ENCODE assay signal across 1 cellular context in the genomic region with DNA sequence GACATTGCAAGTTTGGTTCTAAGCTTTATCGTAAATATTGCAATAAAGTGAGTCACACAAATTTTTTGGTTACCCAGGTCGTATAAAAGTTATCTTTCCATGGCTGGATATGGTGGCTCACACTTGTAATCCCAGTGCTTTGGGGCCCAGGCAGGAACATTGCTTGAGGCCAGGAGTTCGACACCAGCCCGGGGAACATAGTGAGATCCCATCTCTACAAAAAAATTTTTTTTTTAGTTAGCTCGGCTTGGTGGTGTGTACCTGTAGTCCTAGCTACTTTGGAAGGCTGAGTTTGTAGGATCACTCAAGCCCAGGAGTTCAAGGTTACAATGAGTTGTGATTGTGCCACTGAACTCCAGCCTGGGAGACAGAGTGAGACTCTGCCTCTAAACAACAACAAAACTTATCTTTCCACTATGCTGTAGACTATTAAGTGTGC.
A peak's percentile ranks its signal among the peaks of the same experiment; 100 is the strongest.
TF ChIP-seq lines count a peak whose summit lies in the region.

No MANE protein-coding gene starts in this region.

TF ChIP-seq in HepG2, 621 proteins besides CTCF, POLR2A, EP300 and RAD21 (continued from another document and continues in another):
- TF ChIP-seq ARID5B (CRISPR knock-in tag; IDR thresholded peaks at IDR 0.05) (peak; percentile 74), ZMAT3 (CRISPR knock-in tag; conservative IDR thresholded peaks at IDR 0.05) (0 out of 2 replicates have a peak, but pooled peaks have one; percentile 25), HNRNPL (IDR thresholded peaks at IDR 0.05; ENCODE audit: low read depth, low read length) (no peak), CCAR2 (optimal IDR thresholded peaks at IDR 0.05; ENCODE audit: low read depth, low read length) (no peak), TBX2 (CRISPR knock-in tag; IDR thresholded peaks at IDR 0.05; ENCODE audit: borderline replicate concordance) (no peak), MAFG (CRISPR knock-in tag; IDR thresholded peaks at IDR 0.05) (no peak), SMAD1 (CRISPR knock-in tag; IDR thresholded peaks at IDR 0.05; ENCODE audit: borderline replicate concordance, low read depth) (no peak), ZNF530 (CRISPR knock-in tag; IDR thresholded peaks at IDR 0.05; ENCODE audit: low read depth) (no peak), CERS6 (CRISPR knock-in tag; IDR thresholded peaks at IDR 0.05) (no peak), ZNF660 (CRISPR knock-in tag; IDR thresholded peaks at IDR 0.05; ENCODE audit: borderline replicate concordance, low read depth) (no peak), ZBTB40 (IDR thresholded peaks at IDR 0.05) (no peak), ZBTB40 (CRISPR knock-in tag; IDR thresholded peaks at IDR 0.05) (no peak), THYN1 (CRISPR knock-in tag; IDR thresholded peaks at IDR 0.05; ENCODE audit: borderline replicate concordance, low read depth) (no peak), NFYC (CRISPR knock-in tag; IDR thresholded peaks at IDR 0.05) (no peak), ZNF776 (CRISPR knock-in tag; IDR thresholded peaks at IDR 0.05) (no peak), ARID4A (CRISPR knock-in tag; IDR thresholded peaks at IDR 0.05; ENCODE audit: borderline replicate concordance) (no peak), MEIS1 (CRISPR knock-in tag; IDR thresholded peaks at IDR 0.05; ENCODE audit: borderline replicate concordance) (no peak; the same call in 1 of the 2 replicates), ZNF33B (CRISPR knock-in tag; IDR thresholded peaks at IDR 0.05) (no peak), TRIM24 (CRISPR knock-in tag; IDR thresholded peaks at IDR 0.05) (no peak), ZBTB20 (CRISPR knock-in tag; IDR thresholded peaks at IDR 0.05; ENCODE audit: borderline replicate concordance, low read depth) (no peak), FOXK1 (CRISPR knock-in tag; IDR thresholded peaks at IDR 0.05; ENCODE audit: borderline replicate concordance, low read depth) (no peak), ATAD3A (CRISPR knock-in tag; IDR thresholded peaks at IDR 0.05) (no peak), MTA3 (CRISPR knock-in tag; IDR thresholded peaks at IDR 0.05) (no peak), HMG20B (CRISPR knock-in tag; conservative IDR thresholded peaks at IDR 0.05) (no peak), ZBTB37 (CRISPR knock-in tag; IDR thresholded peaks at IDR 0.05) (no peak; the same call in 1 of the 2 replicates), ZFX (CRISPR knock-in tag; IDR thresholded peaks at IDR 0.05; ENCODE audit: low read depth) (no peak)
- TF ChIP-seq, protein P1, sequence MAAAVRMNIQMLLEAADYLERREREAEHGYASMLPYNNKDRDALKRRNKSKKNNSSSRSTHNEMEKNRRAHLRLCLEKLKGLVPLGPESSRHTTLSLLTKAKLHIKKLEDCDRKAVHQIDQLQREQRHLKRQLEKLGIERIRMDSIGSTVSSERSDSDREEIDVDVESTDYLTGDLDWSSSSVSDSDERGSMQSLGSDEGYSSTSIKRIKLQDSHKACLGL (CRISPR knock-in tag; IDR thresholded peaks at IDR 0.05): no peak
- TF ChIP-seq, protein P2, sequence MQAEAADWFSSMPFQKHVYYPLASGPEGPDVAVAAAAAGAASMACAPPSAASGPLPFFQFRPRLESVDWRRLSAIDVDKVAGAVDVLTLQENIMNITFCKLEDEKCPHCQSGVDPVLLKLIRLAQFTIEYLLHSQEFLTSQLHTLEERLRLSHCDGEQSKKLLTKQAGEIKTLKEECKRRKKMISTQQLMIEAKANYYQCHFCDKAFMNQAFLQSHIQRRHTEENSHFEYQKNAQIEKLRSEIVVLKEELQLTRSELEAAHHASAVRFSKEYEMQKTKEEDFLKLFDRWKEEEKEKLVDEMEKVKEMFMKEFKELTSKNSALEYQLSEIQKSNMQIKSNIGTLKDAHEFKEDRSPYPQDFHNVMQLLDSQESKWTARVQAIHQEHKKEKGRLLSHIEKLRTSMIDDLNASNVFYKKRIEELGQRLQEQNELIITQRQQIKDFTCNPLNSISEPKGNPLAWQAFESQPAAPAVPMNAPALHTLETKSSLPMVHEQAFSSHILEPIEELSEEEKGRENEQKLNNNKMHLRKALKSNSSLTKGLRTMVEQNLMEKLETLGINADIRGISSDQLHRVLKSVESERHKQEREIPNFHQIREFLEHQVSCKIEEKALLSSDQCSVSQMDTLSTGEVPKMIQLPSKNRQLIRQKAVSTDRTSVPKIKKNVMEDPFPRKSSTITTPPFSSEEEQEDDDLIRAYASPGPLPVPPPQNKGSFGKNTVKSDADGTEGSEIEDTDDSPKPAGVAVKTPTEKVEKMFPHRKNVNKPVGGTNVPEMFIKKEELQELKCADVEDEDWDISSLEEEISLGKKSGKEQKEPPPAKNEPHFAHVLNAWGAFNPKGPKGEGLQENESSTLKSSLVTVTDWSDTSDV (CRISPR knock-in tag; IDR thresholded peaks at IDR 0.05): no peak
